Comparison of ENCODE assay signal across 23 cellular contexts in the genomic region with DNA sequence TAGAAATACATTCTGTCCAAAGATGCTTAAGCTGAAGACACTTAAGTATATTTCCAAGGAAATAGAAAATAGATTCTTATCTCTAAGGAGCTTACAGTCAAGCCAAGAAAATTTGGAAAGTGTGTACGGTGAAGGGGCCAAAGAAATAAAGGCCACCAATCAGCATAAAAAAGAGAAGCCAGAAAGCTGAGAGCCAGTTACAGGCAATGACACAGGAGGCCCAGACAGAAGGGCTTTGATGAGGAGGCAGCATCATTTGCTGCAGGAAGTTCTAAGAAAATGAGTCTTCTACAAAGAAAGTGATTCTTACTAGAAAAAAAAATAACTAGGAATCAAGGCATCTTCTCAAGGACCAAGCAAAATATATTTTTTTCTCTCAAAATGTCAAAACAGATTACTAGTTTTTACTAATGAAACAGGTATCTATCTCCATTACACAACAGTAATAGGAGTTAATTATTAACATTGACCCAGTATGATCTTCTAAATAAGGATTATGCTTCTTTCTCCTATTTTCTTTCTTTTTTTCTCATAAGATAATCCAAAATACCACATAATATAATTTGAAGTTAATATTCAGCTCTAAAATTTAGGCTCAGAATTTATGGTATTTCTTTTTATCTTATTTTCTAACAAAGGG.
"Had no signal": no experiment of that assay in that cellular context is flagged by ENCODE, and none has a peak within 500 bp of the region (broad histone marks: within the 10 kb centered on the region; RNA-seq: fewer than 3 reads in every experiment).

No MANE protein-coding gene starts in this region.

- H3K27me3 ChIP-seq: ascending aorta, breast epithelium, gastroesophageal sphincter, heart left ventricle, right atrium auricular region, suprapubic skin, transverse colon, uterus had no signal

- H3K27me3 Mint-ChIP-seq: activated T-cell treated with anti-CD3 and anti-CD28 coated beads, Interleukin-2, amount 50 U/mL, for 24 hours; progenitor cell of endocrine pancreas; stimulated activated naive CD8-positive, alpha-beta T cell treated with anti-CD3 and anti-CD28 coated beads, Interleukin-15, amount 100 ng/mL, for 72 hours; T-cell had no signal

- H3K4me3 ChIP-seq: ascending aorta, breast epithelium, gastroesophageal sphincter, heart left ventricle, lower lobe of right lung, right atrium auricular region, skin epidermis, suprapubic skin, transverse colon, uterus had no signal

- H3K9me3 Mint-ChIP-seq: activated CD4-positive, alpha-beta T cell treated with anti-CD3 and anti-CD28 coated beads, Interleukin-2, amount 10 ng/mL, durations not matched to agents 7 days and 5 days; activated T-cell treated with anti-CD3 and anti-CD28 coated beads, Interleukin-2, amount 50 U/mL, for 24 hours; nephron progenitor cell; stimulated activated naive CD8-positive, alpha-beta T cell treated with anti-CD3 and anti-CD28 coated beads, Interleukin-15, amount 100 ng/mL, for 72 hours; T-cell had no signal

- H3K4me1 Mint-ChIP-seq: activated CD4-positive, alpha-beta T cell treated with anti-CD3 and anti-CD28 coated beads, Interleukin-2, amount 10 ng/mL, durations not matched to agents 7 days and 5 days; nephron progenitor cell; stimulated activated naive CD8-positive, alpha-beta T cell treated with anti-CD3 and anti-CD28 coated beads, Interleukin-15, amount 100 ng/mL, for 72 hours; T-cell had no signal

- ATAC-seq: activated CD8-positive, alpha-beta T cell treated with anti-CD3 and anti-CD28 coated beads, Interleukin-2, amount 10 ng/mL, durations not matched to agents 7 days and 5 days; gastroesophageal sphincter; heart left ventricle; lower lobe of right lung; stimulated activated naive CD8-positive, alpha-beta T cell treated with anti-CD3 and anti-CD28 coated beads, Interleukin-15, amount 100 ng/mL, for 72 hours; T-cell had no signal

- H3K36me3 ChIP-seq: ascending aorta, breast epithelium, gastroesophageal sphincter, heart left ventricle, lower lobe of right lung, right atrium auricular region, suprapubic skin, transverse colon, uterus had no signal

- DNase-seq: activated CD4-positive, alpha-beta T cell treated with anti-CD3 and anti-CD28 coated beads, Interleukin-2, amount 10 ng/mL, durations not matched to agents 7 days and 5 days; activated CD4-positive, CD25-positive, alpha-beta regulatory T cell; activated CD8-positive, alpha-beta T cell treated with anti-CD3 and anti-CD28 coated beads, Interleukin-2, amount 10 ng/mL, durations not matched to agents 7 days and 5 days; activated effector memory CD4-positive, alpha-beta T cell treated with Interleukin-2 at 50 U/mL for 16 hours; activated naive CD4-positive, alpha-beta T cell treated with anti-CD3 and anti-CD28 coated beads, Interleukin-2, amount 50 U/mL, for 16 hours; activated T-cell treated with anti-CD3 and anti-CD28 coated beads, Interleukin-2, amount 50 U/mL, for 24 hours; cerebellar nuclear complex; cortex of kidney; heart left ventricle; lower lobe of right lung; nephron progenitor cell; stimulated activated CD4-positive, alpha-beta T cell treated with anti-CD3 and anti-CD28 coated beads, Interleukin-2, amount 100 ng/mL, for 48 hours; stimulated activated naive CD8-positive, alpha-beta T cell treated with anti-CD3 and anti-CD28 coated beads, Interleukin-15, amount 100 ng/mL, for 72 hours; T-cell; transverse colon; uterus had no signal

- H3K36me3 Mint-ChIP-seq: T-cell had no signal

- H3K4me3 Mint-ChIP-seq: activated CD4-positive, alpha-beta T cell treated with anti-CD3 and anti-CD28 coated beads, Interleukin-2, amount 10 ng/mL, durations not matched to agents 7 days and 5 days; activated CD8-positive, alpha-beta T cell treated with anti-CD3 and anti-CD28 coated beads, Interleukin-2, amount 10 ng/mL, durations not matched to agents 7 days and 5 days; activated T-cell treated with anti-CD3 and anti-CD28 coated beads, Interleukin-2, amount 50 U/mL, for 24 hours; nephron progenitor cell; stimulated activated naive CD8-positive, alpha-beta T cell treated with anti-CD3 and anti-CD28 coated beads, Interleukin-15, amount 100 ng/mL, for 72 hours; T-cell had no signal

- H3K27ac Mint-ChIP-seq: activated CD4-positive, alpha-beta T cell treated with anti-CD3 and anti-CD28 coated beads, Interleukin-2, amount 10 ng/mL, durations not matched to agents 7 days and 5 days; activated CD8-positive, alpha-beta T cell treated with anti-CD3 and anti-CD28 coated beads, Interleukin-2, amount 10 ng/mL, durations not matched to agents 7 days and 5 days; activated T-cell treated with anti-CD3 and anti-CD28 coated beads, Interleukin-2, amount 50 U/mL, for 24 hours; nephron progenitor cell; progenitor cell of endocrine pancreas; stimulated activated naive CD8-positive, alpha-beta T cell treated with anti-CD3 and anti-CD28 coated beads, Interleukin-15, amount 100 ng/mL, for 72 hours; T-cell had no signal

- H3K9me3 ChIP-seq: ascending aorta, breast epithelium, gastroesophageal sphincter, heart left ventricle, lower lobe of right lung, right atrium auricular region, suprapubic skin, transverse colon, uterus had no signal

- H3K27ac ChIP-seq: gastroesophageal sphincter, heart left ventricle, lower lobe of right lung, right atrium auricular region, skin epidermis, suprapubic skin, transverse colon had no signal

- H3K4me1 ChIP-seq: breast epithelium, suprapubic skin, transverse colon had no signal
